In genomic region chrX:57103489-57103888, GRCh38 we compare ENCODE assay signal across 10 cellular contexts. TPM values are rescaled to one million over a fixed set of nuclear protein-coding genes. Genes with fewer than 3 reads are reported as not detected.
"Had no signal": no experiment of that assay in that cellular context is flagged by ENCODE, and none has a peak within 500 bp of the region (broad histone marks: within the 10 kb centered on the region; RNA-seq: fewer than 3 reads in every experiment).

No MANE protein-coding gene starts in this region.

- H2AFZ ChIP-seq: GM23248 had no signal

- H3K4me3 Mint-ChIP-seq: HFFc6, IgD-negative memory B cell had no signal

- H3K9ac ChIP-seq: GM23248 had no signal

- H3K4me1 Mint-ChIP-seq: IgD-negative memory B cell had no signal

- ATAC-seq: HCT116, HepG2, K562 had no signal

- H3K9me3 Mint-ChIP-seq: HFFc6 had no signal

- H3K27ac Mint-ChIP-seq: HFFc6, IgD-negative memory B cell had no signal

- H3K27me3 Mint-ChIP-seq: IgD-negative memory B cell had no signal

- H3K27ac ChIP-seq: GM23248 had no signal

- H3K4me3 ChIP-seq: GM23248, HAP-1, K562 had no signal

- DNase-seq: GOT3, H7, HFFc6, KG1 had no signal

- H3K9me3 ChIP-seq: HAP-1 had no signal

RNA-seq across cellular contexts. Expression of gene SPIN2A, which starts 33.7 kb away (rescaled TPM):
- total RNA-seq: GM23248 had no signal
